20 cellular contexts compared by ENCODE assay signal in genomic region chr3:109994853-109995252, GRCh38.
"Had no signal": no experiment of that assay in that cellular context is flagged by ENCODE, and none has a peak within 500 bp of the region (broad histone marks: within the 10 kb centered on the region; RNA-seq: fewer than 3 reads in every experiment).

No MANE protein-coding gene starts in this region.

- H3K27me3 Mint-ChIP-seq: natural killer cell treated with Interleukin-12 subunit alpha and Interleukin-12 subunit beta and Interleukin-15 and Interleukin-18, amount 100 ng/mL, for 72 hours had no signal

- H3K4me3 ChIP-seq: colonic mucosa, neural progenitor cell, pancreas, prostate gland, right lobe of liver, tibial artery, upper lobe of right lung had no signal

- H3K36me3 ChIP-seq: colonic mucosa, neural progenitor cell, pancreas, prostate gland, right lobe of liver, tibial artery, upper lobe of right lung had no signal

- H3K9ac ChIP-seq: neural progenitor cell had no signal

- H3K9me3 ChIP-seq: colonic mucosa, pancreas, prostate gland, right lobe of liver, tibial artery, upper lobe of right lung had no signal

- H3K27ac Mint-ChIP-seq: mesothelial cell of epicardium; natural killer cell treated with Interleukin-12 subunit alpha and Interleukin-12 subunit beta and Interleukin-15 and Interleukin-18, amount 100 ng/mL, for 72 hours; neural progenitor cell; stimulated activated effector memory CD8-positive, alpha-beta T cell treated with anti-CD3 and anti-CD28 coated beads, Interleukin-12 subunit alpha, Interleukin-12 subunit beta, amount 100 ng/mL, for 72 hours had no signal

- H3K4me3 Mint-ChIP-seq: mesothelial cell of epicardium; natural killer cell treated with Interleukin-12 subunit alpha and Interleukin-12 subunit beta and Interleukin-15 and Interleukin-18, amount 100 ng/mL, for 72 hours; neural progenitor cell; stimulated activated effector memory CD8-positive, alpha-beta T cell treated with anti-CD3 and anti-CD28 coated beads, Interleukin-12 subunit alpha, Interleukin-12 subunit beta, amount 100 ng/mL, for 72 hours had no signal

- H3K36me3 Mint-ChIP-seq: mesothelial cell of epicardium; natural killer cell treated with Interleukin-12 subunit alpha and Interleukin-12 subunit beta and Interleukin-15 and Interleukin-18, amount 100 ng/mL, for 72 hours; neural progenitor cell; stimulated activated effector memory CD8-positive, alpha-beta T cell treated with anti-CD3 and anti-CD28 coated beads, Interleukin-12 subunit alpha, Interleukin-12 subunit beta, amount 100 ng/mL, for 72 hours had no signal

- H3K4me1 Mint-ChIP-seq: neural progenitor cell; stimulated activated effector memory CD8-positive, alpha-beta T cell treated with anti-CD3 and anti-CD28 coated beads, Interleukin-12 subunit alpha, Interleukin-12 subunit beta, amount 100 ng/mL, for 72 hours had no signal

- DNase-seq: colonic mucosa; dermis blood vessel endothelial cell; glutamatergic neuron; islet precursor cell; nucleus accumbens; retina; right lobe of liver; stimulated activated CD4-positive, alpha-beta T cell treated with anti-CD3 and anti-CD28 coated beads, Interleukin-4, amount 100 ng/mL, for 1 hour; stimulated activated CD8-positive, alpha-beta memory T cell treated with anti-CD3 and anti-CD28 coated beads, Interleukin-4, amount 100 ng/mL, for 48 hours; stimulated activated naive CD8-positive, alpha-beta T cell treated with anti-CD3 and anti-CD28 coated beads, Interleukin-15, Interleukin-2, amounts not matched to agents 100 U/mL and 50 U/mL, for 24 hours; tibial artery; upper lobe of right lung had no signal

- H3K4me2 ChIP-seq: neural progenitor cell had no signal

- H3K9me3 Mint-ChIP-seq: stimulated activated effector memory CD8-positive, alpha-beta T cell treated with anti-CD3 and anti-CD28 coated beads, Interleukin-12 subunit alpha, Interleukin-12 subunit beta, amount 100 ng/mL, for 72 hours had no signal

- H2AFZ ChIP-seq: neural progenitor cell had no signal

- H3K27ac ChIP-seq: colonic mucosa, neural progenitor cell, pancreas, prostate gland, right lobe of liver, tibial artery, upper lobe of right lung had no signal

- H3K4me1 ChIP-seq: colonic mucosa, neural progenitor cell, pancreas, prostate gland, right lobe of liver, tibial artery, upper lobe of right lung had no signal

- ATAC-seq: esophagus mucosa; left lobe of liver; natural killer cell treated with Interleukin-12 subunit alpha and Interleukin-12 subunit beta and Interleukin-15 and Interleukin-18, amount 100 ng/mL, for 72 hours; pancreas; right lobe of liver; stimulated activated effector memory CD8-positive, alpha-beta T cell treated with anti-CD3 and anti-CD28 coated beads, Interleukin-12 subunit alpha, Interleukin-12 subunit beta, amount 100 ng/mL, for 72 hours; stimulated activated naive CD8-positive, alpha-beta T cell treated with anti-CD3 and anti-CD28 coated beads, Interleukin-15, Interleukin-2, amounts not matched to agents 100 U/mL and 50 U/mL, for 24 hours; upper lobe of right lung had no signal

- H3K27me3 ChIP-seq: colonic mucosa, neural progenitor cell, pancreas, right lobe of liver, tibial artery, upper lobe of right lung had no signal
